In the genomic region with DNA sequence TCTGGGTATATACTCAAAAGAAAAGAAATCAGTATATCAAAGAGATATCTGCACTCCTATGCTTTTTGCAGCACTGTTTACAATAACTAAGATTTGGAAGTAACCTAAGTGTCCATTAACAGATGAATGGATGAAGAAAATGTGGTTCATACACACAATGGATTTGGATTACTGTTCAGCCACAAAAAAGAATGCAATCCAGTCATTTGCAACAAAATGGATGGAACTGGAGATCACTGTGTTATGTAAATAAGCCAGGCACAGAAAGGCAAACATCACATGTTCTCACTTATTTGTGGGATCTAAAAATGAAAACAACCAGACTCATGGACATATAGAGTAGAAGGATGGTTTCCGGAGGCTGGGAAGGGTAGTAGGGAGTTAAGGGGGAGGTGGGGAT, we compare ENCODE assay signal across 37 cellular contexts. TPM values are rescaled to one million over a fixed set of nuclear protein-coding genes. Genes with fewer than 3 reads are reported as not detected.
"Had no signal": no experiment of that assay in that cellular context is flagged by ENCODE, and none has a peak within 500 bp of the region (broad histone marks: within the 10 kb centered on the region; RNA-seq: fewer than 3 reads in every experiment).

No MANE protein-coding gene starts in this region.

- ATAC-seq: activated CD8-positive, alpha-beta T cell treated with anti-CD3 and anti-CD28 coated beads for 36 hours; activated naive CD4-positive, alpha-beta T cell treated with anti-CD3 and anti-CD28 coated beads, Interleukin-2, amount 50 U/mL, for 72 hours; activated T-cell treated with anti-CD3 and anti-CD28 coated beads, Interleukin-2, amount 50 U/mL, for 4 hours; activated T-cell treated with anti-CD3 and anti-CD28 coated beads, Interleukin-2, amount 50 U/mL, for 72 hours; activated T-helper 17 cell treated with anti-CD3 and anti-CD28 coated beads, Interleukin-2, amount 50 U/mL, for 72 hours; body of pancreas had no signal

- H3K9me3 ChIP-seq: adrenal gland, body of pancreas, breast epithelium had no signal

- H3K9me3 Mint-ChIP-seq: activated B cell treated with CpG ODN at 0.5 μM for 24 hours; activated CD4-positive, alpha-beta memory T cell treated with anti-CD3 and anti-CD28 coated beads for 36 hours; activated CD4-positive, alpha-beta T cell treated with anti-CD3 and anti-CD28 coated beads, Interleukin-2, amount 10 ng/mL, durations not matched to agents 24 days and 14 days; activated CD8-positive, alpha-beta T cell treated with anti-CD3 and anti-CD28 coated beads for 36 hours; activated naive CD4-positive, alpha-beta T cell treated with anti-CD3 and anti-CD28 coated beads, Interleukin-2, amount 50 U/mL, for 72 hours; activated T-cell treated with anti-CD3 and anti-CD28 coated beads, Interleukin-2, amount 50 U/mL, for 4 hours; activated T-cell treated with anti-CD3 and anti-CD28 coated beads, Interleukin-2, amount 50 U/mL, for 72 hours; activated T-helper 1 cell treated with anti-CD3 and anti-CD28 coated beads, Interleukin-12 subunit alpha, Interleukin-12 subunit beta, Interleukin-2, Interleukin-4 antibody, amounts not matched to agents 30 ng/mL and 10 ng/mL and 1 ng/mL, durations not matched to agents 14 hours and 24 hours and 36 hours; activated T-helper 17 cell treated with anti-CD3 and anti-CD28 coated beads, Interleukin-2, amount 50 U/mL, for 72 hours; T-helper 1 cell treated with Interleukin-12 subunit alpha and Interleukin-12 subunit beta and Interleukin-4 antibody, amounts not matched to agents 30 μg/mL and 1 μg/mL, for 36 hours; T-helper 2 cell treated with Interferon-gamma antibody and Interleukin-4, amounts not matched to agents 5 μg/mL and 100 μg/mL, for 36 hours had no signal

- H3K4me3 Mint-ChIP-seq: activated B cell treated with CpG ODN at 0.5 μM for 24 hours; activated CD4-positive, alpha-beta memory T cell treated with anti-CD3 and anti-CD28 coated beads for 36 hours; activated CD4-positive, alpha-beta T cell treated with anti-CD3 and anti-CD28 coated beads, Interleukin-2, amount 10 ng/mL, durations not matched to agents 24 days and 14 days; activated CD8-positive, alpha-beta T cell treated with anti-CD3 and anti-CD28 coated beads for 36 hours; activated naive CD4-positive, alpha-beta T cell treated with anti-CD3 and anti-CD28 coated beads for 36 hours; activated naive CD8-positive, alpha-beta T cell treated with anti-CD3 and anti-CD28 coated beads for 36 hours; activated T-cell treated with anti-CD3 and anti-CD28 coated beads, Interleukin-2, amount 50 U/mL, for 4 hours; activated T-cell treated with anti-CD3 and anti-CD28 coated beads, Interleukin-2, amount 50 U/mL, for 72 hours; activated T-helper 1 cell treated with anti-CD3 and anti-CD28 coated beads, Interleukin-12 subunit alpha, Interleukin-12 subunit beta, Interleukin-2, Interleukin-4 antibody, amounts not matched to agents 30 ng/mL and 10 ng/mL and 1 ng/mL, durations not matched to agents 14 hours and 24 hours and 36 hours; activated T-helper 17 cell treated with anti-CD3 and anti-CD28 coated beads, Interleukin-2, amount 50 U/mL, for 72 hours; T-helper 1 cell treated with Interleukin-12 subunit alpha and Interleukin-12 subunit beta and Interleukin-4 antibody, amounts not matched to agents 30 μg/mL and 1 μg/mL, for 36 hours; T-helper 2 cell treated with Interferon-gamma antibody and Interleukin-4, amounts not matched to agents 5 μg/mL and 100 μg/mL, for 36 hours had no signal

- H3K36me3 Mint-ChIP-seq: activated CD4-positive, alpha-beta memory T cell treated with anti-CD3 and anti-CD28 coated beads for 36 hours; activated naive CD4-positive, alpha-beta T cell treated with anti-CD3 and anti-CD28 coated beads, Interleukin-2, amount 50 U/mL, for 72 hours; activated naive CD8-positive, alpha-beta T cell treated with anti-CD3 and anti-CD28 coated beads for 36 hours had no signal

- H3K27ac Mint-ChIP-seq: activated B cell treated with CpG ODN at 0.5 μM for 24 hours; activated CD4-positive, alpha-beta memory T cell treated with anti-CD3 and anti-CD28 coated beads for 36 hours; activated CD4-positive, alpha-beta T cell treated with anti-CD3 and anti-CD28 coated beads, Interleukin-2, amount 10 ng/mL, durations not matched to agents 24 days and 14 days; activated CD8-positive, alpha-beta T cell treated with anti-CD3 and anti-CD28 coated beads for 36 hours; activated naive CD4-positive, alpha-beta T cell treated with anti-CD3 and anti-CD28 coated beads for 36 hours; activated naive CD4-positive, alpha-beta T cell treated with anti-CD3 and anti-CD28 coated beads, Interleukin-2, amount 50 U/mL, for 72 hours; activated naive CD8-positive, alpha-beta T cell treated with anti-CD3 and anti-CD28 coated beads for 36 hours; activated T-cell treated with anti-CD3 and anti-CD28 coated beads, Interleukin-2, amount 50 U/mL, for 72 hours; activated T-helper 1 cell treated with anti-CD3 and anti-CD28 coated beads, Interleukin-12 subunit alpha, Interleukin-12 subunit beta, Interleukin-2, Interleukin-4 antibody, amounts not matched to agents 30 ng/mL and 10 ng/mL and 1 ng/mL, durations not matched to agents 14 hours and 24 hours and 36 hours; activated T-helper 17 cell treated with anti-CD3 and anti-CD28 coated beads, Interleukin-2, amount 50 U/mL, for 72 hours; T-helper 1 cell treated with Interleukin-12 subunit alpha and Interleukin-12 subunit beta and Interleukin-4 antibody, amounts not matched to agents 30 μg/mL and 1 μg/mL, for 36 hours; T-helper 2 cell treated with Interferon-gamma antibody and Interleukin-4, amounts not matched to agents 5 μg/mL and 100 μg/mL, for 36 hours had no signal

- DNase-seq: activated B cell treated with CpG ODN at 0.5 μM for 24 hours; activated CD4-positive, alpha-beta memory T cell treated with anti-CD3 and anti-CD28 coated beads for 36 hours; activated CD4-positive, alpha-beta T cell treated with anti-CD3 and anti-CD28 coated beads for 4 hours; activated CD4-positive, alpha-beta T cell treated with anti-CD3 and anti-CD28 coated beads, Interleukin-2, amount 10 ng/mL, durations not matched to agents 24 days and 14 days; activated CD4-positive, alpha-beta T cell treated with anti-CD3 and anti-CD28 coated beads, Interleukin-2, amount 50 U/mL, for 1 hour; activated CD4-positive, alpha-beta T cell treated with anti-CD3 and anti-CD28 coated beads, Interleukin-2, amount 50 U/mL, for 4 hours; activated CD4-positive, CD25-positive, alpha-beta regulatory T cell treated with anti-CD3 and anti-CD28 coated beads, Interleukin-2, amount 50 U/mL, for 72 hours; activated CD8-positive, alpha-beta memory T cell treated with anti-CD3 and anti-CD28 coated beads, Interleukin-2, amount 50 U/mL, for 4 hours; activated CD8-positive, alpha-beta T cell treated with anti-CD3 and anti-CD28 coated beads for 36 hours; activated effector memory CD4-positive, alpha-beta T cell treated with anti-CD3 and anti-CD28 coated beads, Interleukin-2, amount 50 U/mL, for 16 hours; activated gamma-delta T cell treated with Interleukin-2 at 50 U/mL for 16 hours; activated naive CD4-positive, alpha-beta T cell; activated naive CD4-positive, alpha-beta T cell treated with anti-CD3 and anti-CD28 coated beads for 36 hours; activated naive CD4-positive, alpha-beta T cell treated with anti-CD3 and anti-CD28 coated beads, Interleukin-2, amount 50 U/mL, for 16 hours; activated naive CD8-positive, alpha-beta T cell treated with anti-CD3 and anti-CD28 coated beads for 36 hours; activated T-cell treated with anti-CD3 and anti-CD28 coated beads for 4 hours; activated T-cell treated with anti-CD3 and anti-CD28 coated beads, Interleukin-2, amount 50 U/mL, for 1 hour; activated T-cell treated with anti-CD3 and anti-CD28 coated beads, Interleukin-2, amount 50 U/mL, for 4 hours; activated T-cell treated with anti-CD3 and anti-CD28 coated beads, Interleukin-2, amount 50 U/mL, for 72 hours; adrenal gland; amniotic stem cell; aorta; body of pancreas; brain microvascular endothelial cell; central memory CD4-positive, alpha-beta T cell; T-helper 2 cell; T-helper 9 cell had no signal

- H3K27ac ChIP-seq: adrenal gland, body of pancreas, brain microvascular endothelial cell, breast epithelium, VCaP had no signal

- H3K4me3 ChIP-seq: adrenal gland, body of pancreas, breast epithelium had no signal

- H3K27me3 ChIP-seq: body of pancreas, brain microvascular endothelial cell had no signal

- H3K36me3 ChIP-seq: adrenal gland, brain microvascular endothelial cell, breast epithelium had no signal

- H3K4me1 Mint-ChIP-seq: activated B cell treated with CpG ODN at 0.5 μM for 24 hours; activated CD4-positive, alpha-beta T cell treated with anti-CD3 and anti-CD28 coated beads, Interleukin-2, amount 10 ng/mL, durations not matched to agents 24 days and 14 days; activated naive CD8-positive, alpha-beta T cell treated with anti-CD3 and anti-CD28 coated beads for 36 hours; activated T-helper 17 cell treated with anti-CD3 and anti-CD28 coated beads, Interleukin-2, amount 50 U/mL, for 72 hours had no signal

- H3K4me1 ChIP-seq: adrenal gland, body of pancreas, breast epithelium had no signal

RNA-seq across cellular contexts. Expression of a gene that starts 37.1 kb away (rescaled TPM):
- total RNA-seq: activated B cell treated with CpG ODN at 0.5 μM for 24 hours; activated CD4-positive, alpha-beta memory T cell treated with anti-CD3 and anti-CD28 coated beads for 36 hours; activated CD4-positive, alpha-beta T cell treated with anti-CD3 and anti-CD28 coated beads, Interleukin-2, amount 10 ng/mL, durations not matched to agents 24 days and 14 days; activated CD8-positive, alpha-beta memory T cell treated with anti-CD3 and anti-CD28 coated beads for 36 hours; activated CD8-positive, alpha-beta T cell treated with anti-CD3 and anti-CD28 coated beads for 36 hours; activated naive CD4-positive, alpha-beta T cell treated with anti-CD3 and anti-CD28 coated beads for 36 hours; activated naive CD4-positive, alpha-beta T cell treated with anti-CD3 and anti-CD28 coated beads, Interleukin-2, amount 50 U/mL, for 72 hours; activated naive CD8-positive, alpha-beta T cell treated with anti-CD3 and anti-CD28 coated beads for 36 hours; activated T-cell treated with anti-CD3 and anti-CD28 coated beads, Interleukin-2, amount 50 U/mL, for 4 hours; activated T-helper 1 cell treated with anti-CD3 and anti-CD28 coated beads, Interleukin-12 subunit alpha, Interleukin-12 subunit beta, Interleukin-2, Interleukin-4 antibody, amounts not matched to agents 30 ng/mL and 10 ng/mL and 1 ng/mL, durations not matched to agents 14 hours and 24 hours and 36 hours; activated T-helper 17 cell treated with anti-CD3 and anti-CD28 coated beads, Interleukin-2, amount 50 U/mL, for 72 hours; adrenal gland; astrocyte; body of pancreas; breast epithelium; cardiac septum had no signal
